ENCODE assay signal across 8 cellular contexts in genomic region chr12:42237052-42237852, GRCh38. TPM values are rescaled to one million over a fixed set of nuclear protein-coding genes. Genes with fewer than 3 reads are reported as not detected.
DNase-seq lines count a peak whose midpoint lies in the region; ATAC-seq and TF ChIP-seq lines count a peak whose summit lies in the region.

No MANE protein-coding gene starts in this region.

- no peak overlapping the region; the same call in 1 of the 2 replicates for H3K27ac ChIP-seq in DOHH2 (ENCODE audit: low read depth, low read length)

- no peak for TF ChIP-seq EP300 in Ishikawa (IDR thresholded peaks at IDR 0.05; ENCODE audit: borderline replicate concordance)

- peaks cover 38% of the 10 kb centered on the region for H3K4me1 Mint-ChIP-seq in activated T-helper 2 cell treated with anti-CD3 and anti-CD28 coated beads, Interferon-gamma antibody, Interleukin-2, Interleukin-4, amounts not matched to agents 10 μg/mL and 5 μg/mL and 100 μg/mL, durations not matched to agents 14 hours and 24 hours and 36 hours (ENCODE audit: low read depth)
- H3K4me1 Mint-ChIP-seq in nephron = peaks cover 35% of the 10 kb centered on the region
- H3K4me1 Mint-ChIP-seq in stimulated activated naive CD8-positive, alpha-beta T cell treated with anti-CD3 and anti-CD28 coated beads, Interleukin-15, Interleukin-2, amounts not matched to agents 100 ng/mL and 50 ng/mL, for 24 hours (ENCODE audit: low read depth) = peaks cover 49% of the 10 kb centered on the region

- peak; percentile 80 for ATAC-seq in GM21619 (IDR thresholded peaks at IDR 0.05; ENCODE audit: unreplicated experiment)

- peak; percentile 88 for DNase-seq in RPMI8226
- DNase-seq in activated T-helper 2 cell treated with anti-CD3 and anti-CD28 coated beads, Interferon-gamma antibody, Interleukin-2, Interleukin-4, amounts not matched to agents 10 μg/mL and 5 μg/mL and 100 μg/mL, durations not matched to agents 14 hours and 24 hours and 36 hours (ENCODE audit: low spot score) = peak; percentile 67
- peak; percentile 66 for DNase-seq in fibroblast of the aortic adventitia (ENCODE audit: low read depth)

- H4K20me1 ChIP-seq in DOHH2 (ENCODE audit: control insufficient read depth, insufficient read depth, low read depth, low read length) = peaks cover 6% of the 10 kb centered on the region; the same call in 1 of the 2 replicates

- H3K27me3 Mint-ChIP-seq in activated T-helper 2 cell treated with anti-CD3 and anti-CD28 coated beads, Interferon-gamma antibody, Interleukin-2, Interleukin-4, amounts not matched to agents 10 μg/mL and 5 μg/mL and 100 μg/mL, durations not matched to agents 14 hours and 24 hours and 36 hours (ENCODE audit: low read depth) = no peaks in the 10 kb centered on the region
- peaks cover 3% of the 10 kb centered on the region for H3K27me3 Mint-ChIP-seq in nephron (ENCODE audit: low read depth)
- H3K27me3 Mint-ChIP-seq in stimulated activated naive CD8-positive, alpha-beta T cell treated with anti-CD3 and anti-CD28 coated beads, Interleukin-15, Interleukin-2, amounts not matched to agents 100 ng/mL and 50 ng/mL, for 24 hours = no peaks in the 10 kb centered on the region

- intact Hi-C loops in activated T-helper 2 cell treated with anti-CD3 and anti-CD28 coated beads, Interferon-gamma antibody, Interleukin-2, Interleukin-4, amounts not matched to agents 10 μg/mL and 5 μg/mL and 100 μg/mL, durations not matched to agents 14 hours and 24 hours and 36 hours (cut with micrococcal nuclease) = loop anchor here (2.0 kb wide), 1 partner anchor 90 kb away; the partner anchor contains the start of genes PPHLN1 and ZCRB1

- H3K9me3 ChIP-seq in DOHH2 (ENCODE audit: control insufficient read depth, insufficient read depth, low read length) = no peaks in the 10 kb centered on the region

- peaks cover 36% of the 10 kb centered on the region for H3K36me3 Mint-ChIP-seq in activated T-helper 2 cell treated with anti-CD3 and anti-CD28 coated beads, Interferon-gamma antibody, Interleukin-2, Interleukin-4, amounts not matched to agents 10 μg/mL and 5 μg/mL and 100 μg/mL, durations not matched to agents 14 hours and 24 hours and 36 hours (ENCODE audit: low read depth)
- peaks cover 29% of the 10 kb centered on the region for H3K36me3 Mint-ChIP-seq in nephron (ENCODE audit: low read depth)
- H3K36me3 Mint-ChIP-seq in stimulated activated naive CD8-positive, alpha-beta T cell treated with anti-CD3 and anti-CD28 coated beads, Interleukin-15, Interleukin-2, amounts not matched to agents 100 ng/mL and 50 ng/mL, for 24 hours (ENCODE audit: low read depth) = peaks cover 33% of the 10 kb centered on the region

- H3F3A ChIP-seq in DOHH2 (ENCODE audit: control insufficient read depth, insufficient read depth) = peaks cover under 1% of the 10 kb centered on the region; the same call in 1 of the 2 replicates

- no peaks in the 10 kb centered on the region for H3K9me3 Mint-ChIP-seq in activated T-helper 2 cell treated with anti-CD3 and anti-CD28 coated beads, Interferon-gamma antibody, Interleukin-2, Interleukin-4, amounts not matched to agents 10 μg/mL and 5 μg/mL and 100 μg/mL, durations not matched to agents 14 hours and 24 hours and 36 hours
- no peaks in the 10 kb centered on the region for H3K9me3 Mint-ChIP-seq in nephron
- H3K9me3 Mint-ChIP-seq in stimulated activated naive CD8-positive, alpha-beta T cell treated with anti-CD3 and anti-CD28 coated beads, Interleukin-15, Interleukin-2, amounts not matched to agents 100 ng/mL and 50 ng/mL, for 24 hours = no peaks in the 10 kb centered on the region

- H3K9me2 ChIP-seq in DOHH2 (replicated peaks; ENCODE audit: control insufficient read depth, low read length) = no peaks in the 10 kb centered on the region

- peak overlapping the region; percentile 94 for H3K4me3 Mint-ChIP-seq in activated T-helper 2 cell treated with anti-CD3 and anti-CD28 coated beads, Interferon-gamma antibody, Interleukin-2, Interleukin-4, amounts not matched to agents 10 μg/mL and 5 μg/mL and 100 μg/mL, durations not matched to agents 14 hours and 24 hours and 36 hours (ENCODE audit: low read depth)
- H3K4me3 Mint-ChIP-seq in nephron = peak overlapping the region; percentile 87 to 98 (median 96)
- peak overlapping the region; percentile 95 for H3K4me3 Mint-ChIP-seq in stimulated activated naive CD8-positive, alpha-beta T cell treated with anti-CD3 and anti-CD28 coated beads, Interleukin-15, Interleukin-2, amounts not matched to agents 100 ng/mL and 50 ng/mL, for 24 hours

- TF ChIP-seq CTCF in DOHH2 (IDR thresholded peaks at IDR 0.05; ENCODE audit: low read depth, low read length, poor library complexity, severe bottlenecking) (peak; percentile 67), fibroblast of the aortic adventitia (IDR thresholded peaks at IDR 0.05; ENCODE audit: insufficient read depth, low read length) (peak; percentile 38), nephron (IDR thresholded peaks at IDR 0.05; ENCODE audit: unreplicated experiment in 3 of 3) (peak; percentile 32 to 56 (median 46))

- no peaks in the 10 kb centered on the region for H3K27me3 ChIP-seq in DOHH2 (ENCODE audit: control insufficient read depth, low read length)

- H3K4me3 ChIP-seq in DOHH2 (ENCODE audit: low read length) (peak overlapping the region; percentile 98), fibroblast of the aortic adventitia (ENCODE audit: low read depth, low read length) (peak overlapping the region; percentile 86)

- H3K4me2 ChIP-seq in DOHH2 (ENCODE audit: low read length) = peak overlapping the region; percentile 71

- peaks cover 27% of the 10 kb centered on the region for H3K4me1 ChIP-seq in DOHH2 (ENCODE audit: control insufficient read depth, low read length)

- peak; percentile 26; the same call in 1 of the 2 replicates for TF ChIP-seq RAD21 in Ishikawa (IDR thresholded peaks at IDR 0.05; ENCODE audit: low read depth)

- peaks cover 26% of the 10 kb centered on the region for H3K36me3 ChIP-seq in DOHH2 (ENCODE audit: control insufficient read depth, low read length)

- peak overlapping the region; percentile 78 for H3K27ac Mint-ChIP-seq in activated T-helper 2 cell treated with anti-CD3 and anti-CD28 coated beads, Interferon-gamma antibody, Interleukin-2, Interleukin-4, amounts not matched to agents 10 μg/mL and 5 μg/mL and 100 μg/mL, durations not matched to agents 14 hours and 24 hours and 36 hours
- peak overlapping the region; percentile 86 to 93 (median 88) for H3K27ac Mint-ChIP-seq in nephron
- H3K27ac Mint-ChIP-seq in stimulated activated naive CD8-positive, alpha-beta T cell treated with anti-CD3 and anti-CD28 coated beads, Interleukin-15, Interleukin-2, amounts not matched to agents 100 ng/mL and 50 ng/mL, for 24 hours = peak overlapping the region; percentile 85

- peaks cover 57% of the 10 kb centered on the region for H3K79me2 ChIP-seq in DOHH2 (ENCODE audit: control insufficient read depth, low read length)

TF ChIP-seq in Ishikawa, 13 proteins besides CTCF, POLR2A, EP300 and RAD21:
- no peak for TF ChIP-seq NFIC (IDR thresholded peaks at IDR 0.05)
- peak; percentile 89 for TF ChIP-seq ZBTB7A (IDR thresholded peaks at IDR 0.05; ENCODE audit: low read depth)
- no peak for TF ChIP-seq REST (IDR thresholded peaks at IDR 0.05; ENCODE audit: low read depth)
- TF ChIP-seq YY1 (IDR thresholded peaks at IDR 0.05; ENCODE audit: low read depth) = peak; percentile 55; the same call in 1 of the 2 replicates
- TF ChIP-seq USF1 (IDR thresholded peaks at IDR 0.05) = peak; percentile 35; the same call in 1 of the 2 replicates
- TF ChIP-seq MAX (IDR thresholded peaks at IDR 0.05) = peak; percentile 84
- no peak for TF ChIP-seq CEBPB (IDR thresholded peaks at IDR 0.05)
- peak; percentile 32; the same call in 1 of the 2 replicates for TF ChIP-seq TAF1 (IDR thresholded peaks at IDR 0.05; ENCODE audit: low read depth)

RNA-seq across cellular contexts. Expression of gene YAF2, which starts 0.8 kb away (rescaled TPM):
- total RNA-seq in activated T-helper 2 cell treated with anti-CD3 and anti-CD28 coated beads, Interferon-gamma antibody, Interleukin-2, Interleukin-4, amounts not matched to agents 10 μg/mL and 5 μg/mL and 100 μg/mL, durations not matched to agents 14 hours and 24 hours and 36 hours = 40.6 and 43.7 TPM in 2 replicates
- 13.2 and 17.3 TPM in 2 replicates for total RNA-seq in fibroblast of the aortic adventitia (ENCODE audit: low replicate concordance)
